1 cellular context compared by ENCODE assay signal in genomic region chr14:37590810-37591139, GRCh38.
TF ChIP-seq lines count a peak whose summit lies in the region.

No MANE protein-coding gene starts in this region.

TF ChIP-seq in IMR-90, 13 proteins besides CTCF, POLR2A, EP300 and RAD21 (continued from another document):
- TF ChIP-seq, protein P1, sequence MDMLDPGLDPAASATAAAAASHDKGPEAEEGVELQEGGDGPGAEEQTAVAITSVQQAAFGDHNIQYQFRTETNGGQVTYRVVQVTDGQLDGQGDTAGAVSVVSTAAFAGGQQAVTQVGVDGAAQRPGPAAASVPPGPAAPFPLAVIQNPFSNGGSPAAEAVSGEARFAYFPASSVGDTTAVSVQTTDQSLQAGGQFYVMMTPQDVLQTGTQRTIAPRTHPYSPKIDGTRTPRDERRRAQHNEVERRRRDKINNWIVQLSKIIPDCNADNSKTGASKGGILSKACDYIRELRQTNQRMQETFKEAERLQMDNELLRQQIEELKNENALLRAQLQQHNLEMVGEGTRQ (IDR thresholded peaks at IDR 0.05; ENCODE audit: low read depth, low read length) = no peak
- TF ChIP-seq BHLHE40 (IDR thresholded peaks at IDR 0.05; ENCODE audit: low read depth, low read length) (no peak), CEBPB (IDR thresholded peaks at IDR 0.05; ENCODE audit: low read depth, low read length) (no peak), SMC3 (IDR thresholded peaks at IDR 0.05; ENCODE audit: low read depth, low read length) (no peak)
